ENCODE assay signal across 19 cellular contexts in genomic region chr18:56096861-56097260, GRCh38.
A peak's percentile ranks its signal among the peaks of the same experiment; 100 is the strongest.
DNase-seq lines count a peak whose midpoint lies in the region; ATAC-seq, FAIRE-seq and TF ChIP-seq lines count a peak whose summit lies in the region.
"Had no signal": no experiment of that assay in that cellular context is flagged by ENCODE, and none has a peak within 500 bp of the region (broad histone marks: within the 10 kb centered on the region; RNA-seq: fewer than 3 reads in every experiment).

No MANE protein-coding gene starts in this region.

- POLR2A ChIA-PET in OCI-LY7 (lab: Charles Lee), result no interaction called here

- 69 to 70% methylated on average over 4 of the region's 4 CpGs for WGBS in pancreas, 2 donors

- intact Hi-C loops in pancreas (cut with DNase I) (no loop called here), OCI-LY7 (cut with micrococcal nuclease; ENCODE audit: unreplicated experiment) (no loop called here)

- no peak for ATAC-seq in pancreas
- no peak for ATAC-seq in HG02678 (IDR thresholded peaks at IDR 0.05; ENCODE audit: unreplicated experiment)
- ATAC-seq: CD8-positive, alpha-beta T cell; HCT116; HepG2 had no signal

- no peaks in the 10 kb centered on the region for H4K20me1 ChIP-seq in OCI-LY7 (ENCODE audit: insufficient read depth, low read length)
- H4K20me1 ChIP-seq: BLaER1 treated with 17β-estradiol and CSF1 and Interleukin-3, amounts not matched to agents 10 nM and 100 nM had no signal

- no TSS peak for BruUV-seq in OCI-LY7 (replicated peaks; lab: Mats Ljungman, UMichigan)

- no peaks in the 10 kb centered on the region for H3K4me1 ChIP-seq in pancreas
- no peaks in the 10 kb centered on the region for H3K4me1 ChIP-seq in OCI-LY7 (ENCODE audit: insufficient read depth, low read length, poor library complexity, severe bottlenecking)

- no peaks in the 10 kb centered on the region for H3K9me2 ChIP-seq in OCI-LY7 (ENCODE audit: insufficient read depth, low read length)

- DNase-seq in NCI-H1436 treated with DMSO at 0.1 percent for 48 hours (lab: John Stamatoyannopoulos, UW) (peak; percentile 27), NCI-H1436 (lab: John Stamatoyannopoulos, UW) (no peak), NCI-H1105 (lab: John Stamatoyannopoulos, UW) (peak; percentile 78), NCI-H2081 treated with DMSO at 0.1 percent for 48 hours (lab: John Stamatoyannopoulos, UW) (peak; percentile 14), dermis blood vessel endothelial cell (peak; percentile 55), pancreas (no peak), OCI-LY7 (ENCODE audit: low spot score) (no peak)
- DNase-seq: 8988T; CD8-positive, alpha-beta T cell; GOT3; H7; HFFc6 had no signal

- H3K79me2 ChIP-seq in OCI-LY7 (ENCODE audit: insufficient read depth, low read depth, low read length), result no peaks in the 10 kb centered on the region

- no peak overlapping the region for H3K27ac ChIP-seq in pancreas
- H3K27ac ChIP-seq in OCI-LY7 (ENCODE audit: low read depth, low read length, poor library complexity, severe bottlenecking), result no peak overlapping the region
- H3K27ac ChIP-seq: BLaER1 treated with 17β-estradiol and CSF1 and Interleukin-3, amounts not matched to agents 10 nM and 100 nM had no signal

- H3K4me3 ChIP-seq in pancreas, result no peak overlapping the region
- H3K4me3 ChIP-seq in OCI-LY7 (ENCODE audit: low read depth, low read length, poor library complexity, severe bottlenecking), result no peak overlapping the region
- H3K4me3 ChIP-seq: BLaER1 treated with 17β-estradiol and CSF1 and Interleukin-3, amounts not matched to agents 10 nM and 100 nM had no signal

- TF ChIP-seq CTCF in pancreas (IDR thresholded peaks at IDR 0.05) (no peak), OCI-LY7 (conservative IDR thresholded peaks at IDR 0.05; ENCODE audit: low read length) (no peak)

- H3K27me3 ChIP-seq in pancreas, result no peaks in the 10 kb centered on the region
- H3K27me3 ChIP-seq: BLaER1 treated with 17β-estradiol and CSF1 and Interleukin-3, amounts not matched to agents 10 nM and 100 nM had no signal

- H3K36me3 ChIP-seq in pancreas (no peaks in the 10 kb centered on the region), OCI-LY7 (ENCODE audit: insufficient read depth, low read length) (no peaks in the 10 kb centered on the region)
- H3K36me3 ChIP-seq: BLaER1 treated with 17β-estradiol and CSF1 and Interleukin-3, amounts not matched to agents 10 nM and 100 nM had no signal

- CTCF ChIA-PET in OCI-LY7 (lab: Charles Lee; ENCODE audit: unreplicated experiment), result no interaction called here

- H3K4me2 ChIP-seq in OCI-LY7 (ENCODE audit: low read length), result no peak overlapping the region
- H3K4me2 ChIP-seq: BLaER1 treated with 17β-estradiol and CSF1 and Interleukin-3, amounts not matched to agents 10 nM and 100 nM had no signal

- H3K9me3 ChIP-seq in pancreas (no peaks in the 10 kb centered on the region), OCI-LY7 (ENCODE audit: low read length) (no peaks in the 10 kb centered on the region)
- H3K9me3 ChIP-seq: BLaER1 treated with 17β-estradiol and CSF1 and Interleukin-3, amounts not matched to agents 10 nM and 100 nM had no signal

- FAIRE-seq in pancreas (lab: Jason Lieb, UNC), result no peak
- FAIRE-seq: G401.6, GM12892, GM18507, HepG2 had no signal

- no peak overlapping the region for H2AFZ ChIP-seq in OCI-LY7 (ENCODE audit: low read length)

Comparison
In these comparisons a context has a peak if more than half of its experiments do, and no peak if none do; other contexts are left out.
1. DNase-seq: peak in NCI-H1436 treated with DMSO at 0.1 percent for 48 hours (single experiment), NCI-H1105 (single experiment), NCI-H2081 treated with DMSO at 0.1 percent for 48 hours (single experiment) and dermis blood vessel endothelial cell (single experiment); none in NCI-H1436 (single experiment), pancreas (0 of 6) and OCI-LY7 (single experiment).